ENCODE assay signal across 1 cellular context in the genomic region with DNA sequence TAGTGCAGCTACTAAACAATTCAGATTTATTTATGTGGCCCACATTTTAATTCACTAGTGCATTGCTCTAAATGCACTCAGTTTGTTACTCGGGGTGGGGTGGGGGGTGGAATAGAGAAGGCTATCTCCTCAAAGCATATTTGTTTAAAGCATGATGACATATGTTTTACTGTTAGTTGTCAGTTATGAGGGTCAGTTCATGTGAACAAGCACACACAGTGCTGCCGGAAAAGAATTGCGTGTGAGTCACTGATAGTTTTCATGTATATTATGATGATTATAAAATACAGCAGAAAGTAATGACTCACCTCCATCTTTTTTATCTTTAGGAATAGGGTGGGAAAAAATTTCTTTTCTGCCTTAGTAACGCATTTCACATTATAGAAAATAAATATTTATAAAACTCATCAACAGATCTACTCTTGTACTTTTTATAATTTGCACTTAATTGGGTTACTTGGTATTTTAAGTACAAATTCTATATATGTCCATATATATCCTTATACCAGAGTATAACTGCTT.
TF ChIP-seq lines count a peak whose summit lies in the region.

No MANE protein-coding gene starts in this region.

TF ChIP-seq in K562, 482 proteins besides CTCF, POLR2A, EP300 and RAD21 (continued from another document and continues in another):
- TF ChIP-seq STAT5B (CRISPR knock-in tag; IDR thresholded peaks at IDR 0.05) (no peak), ZSCAN29 (IDR thresholded peaks at IDR 0.05) (no peak), MYNN (IDR thresholded peaks at IDR 0.05) (no peak), MYNN (CRISPR knock-in tag; IDR thresholded peaks at IDR 0.05) (no peak), MAFF (IDR thresholded peaks at IDR 0.05; ENCODE audit: low read length) (0 out of 2 replicates have a peak, but pooled peaks have one; percentile 27), HMG20A (CRISPR knock-in tag; conservative IDR thresholded peaks at IDR 0.05) (no peak), ZNF408 (CRISPR knock-in tag; IDR thresholded peaks at IDR 0.05; ENCODE audit: low read depth) (no peak), NFE2 (IDR thresholded peaks at IDR 0.05; ENCODE audit: low read depth) (peak; percentile 63), XRCC4 (IDR thresholded peaks at IDR 0.05; ENCODE audit: extremely low read depth, insufficient read depth, insufficient read length) (no peak), HDAC2 (IDR thresholded peaks at IDR 0.05) (peak; percentile 59; the same call in 1 of the 2 replicates), SREBF2 (CRISPR knock-in tag; IDR thresholded peaks at IDR 0.05) (no peak), KDM2B (CRISPR knock-in tag; IDR thresholded peaks at IDR 0.05) (no peak), NUFIP1 (IDR thresholded peaks at IDR 0.05; ENCODE audit: partially characterized antibody) (no peak), WHSC1 (IDR thresholded peaks at IDR 0.05; ENCODE audit: low read length) (no peak), FOSL1 (tag; conservative IDR thresholded peaks at IDR 0.05) (peak; percentile 98), L3MBTL2 (IDR thresholded peaks at IDR 0.05) (no peak), MAFK (IDR thresholded peaks at IDR 0.05; ENCODE audit: low read length) (peak; percentile 44; the same call in 1 of the 2 replicates), HDAC1 (IDR thresholded peaks at IDR 0.05) (no peak; a peak in 1 of 4 replicates), NR2C1 (IDR thresholded peaks at IDR 0.05) (peak; percentile 34), NR2C1 (tag; IDR thresholded peaks at IDR 0.05) (peak; percentile 39; the same call in 1 of the 2 replicates)
- TF ChIP-seq, protein P1, sequence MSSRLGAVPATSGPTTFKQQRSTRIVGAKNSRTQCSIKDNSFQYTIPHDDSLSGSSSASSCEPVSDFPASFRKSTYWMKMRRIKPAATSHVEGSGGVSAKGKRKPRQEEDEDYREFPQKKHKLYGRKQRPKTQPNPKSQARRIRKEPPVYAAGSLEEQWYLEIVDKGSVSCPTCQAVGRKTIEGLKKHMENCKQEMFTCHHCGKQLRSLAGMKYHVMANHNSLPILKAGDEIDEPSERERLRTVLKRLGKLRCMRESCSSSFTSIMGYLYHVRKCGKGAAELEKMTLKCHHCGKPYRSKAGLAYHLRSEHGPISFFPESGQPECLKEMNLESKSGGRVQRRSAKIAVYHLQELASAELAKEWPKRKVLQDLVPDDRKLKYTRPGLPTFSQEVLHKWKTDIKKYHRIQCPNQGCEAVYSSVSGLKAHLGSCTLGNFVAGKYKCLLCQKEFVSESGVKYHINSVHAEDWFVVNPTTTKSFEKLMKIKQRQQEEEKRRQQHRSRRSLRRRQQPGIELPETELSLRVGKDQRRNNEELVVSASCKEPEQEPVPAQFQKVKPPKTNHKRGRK (tag; IDR thresholded peaks at IDR 0.05) = no peak
- TF ChIP-seq, protein P2, sequence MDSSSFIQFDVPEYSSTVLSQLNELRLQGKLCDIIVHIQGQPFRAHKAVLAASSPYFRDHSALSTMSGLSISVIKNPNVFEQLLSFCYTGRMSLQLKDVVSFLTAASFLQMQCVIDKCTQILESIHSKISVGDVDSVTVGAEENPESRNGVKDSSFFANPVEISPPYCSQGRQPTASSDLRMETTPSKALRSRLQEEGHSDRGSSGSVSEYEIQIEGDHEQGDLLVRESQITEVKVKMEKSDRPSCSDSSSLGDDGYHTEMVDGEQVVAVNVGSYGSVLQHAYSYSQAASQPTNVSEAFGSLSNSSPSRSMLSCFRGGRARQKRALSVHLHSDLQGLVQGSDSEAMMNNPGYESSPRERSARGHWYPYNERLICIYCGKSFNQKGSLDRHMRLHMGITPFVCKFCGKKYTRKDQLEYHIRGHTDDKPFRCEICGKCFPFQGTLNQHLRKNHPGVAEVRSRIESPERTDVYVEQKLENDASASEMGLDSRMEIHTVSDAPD (CRISPR knock-in tag; IDR thresholded peaks at IDR 0.05) = no peak
- TF ChIP-seq, protein P3, sequence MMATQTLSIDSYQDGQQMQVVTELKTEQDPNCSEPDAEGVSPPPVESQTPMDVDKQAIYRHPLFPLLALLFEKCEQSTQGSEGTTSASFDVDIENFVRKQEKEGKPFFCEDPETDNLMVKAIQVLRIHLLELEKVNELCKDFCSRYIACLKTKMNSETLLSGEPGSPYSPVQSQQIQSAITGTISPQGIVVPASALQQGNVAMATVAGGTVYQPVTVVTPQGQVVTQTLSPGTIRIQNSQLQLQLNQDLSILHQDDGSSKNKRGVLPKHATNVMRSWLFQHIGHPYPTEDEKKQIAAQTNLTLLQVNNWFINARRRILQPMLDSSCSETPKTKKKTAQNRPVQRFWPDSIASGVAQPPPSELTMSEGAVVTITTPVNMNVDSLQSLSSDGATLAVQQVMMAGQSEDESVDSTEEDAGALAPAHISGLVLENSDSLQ (IDR thresholded peaks at IDR 0.05) = peak; percentile 94
- TF ChIP-seq, protein P4, sequence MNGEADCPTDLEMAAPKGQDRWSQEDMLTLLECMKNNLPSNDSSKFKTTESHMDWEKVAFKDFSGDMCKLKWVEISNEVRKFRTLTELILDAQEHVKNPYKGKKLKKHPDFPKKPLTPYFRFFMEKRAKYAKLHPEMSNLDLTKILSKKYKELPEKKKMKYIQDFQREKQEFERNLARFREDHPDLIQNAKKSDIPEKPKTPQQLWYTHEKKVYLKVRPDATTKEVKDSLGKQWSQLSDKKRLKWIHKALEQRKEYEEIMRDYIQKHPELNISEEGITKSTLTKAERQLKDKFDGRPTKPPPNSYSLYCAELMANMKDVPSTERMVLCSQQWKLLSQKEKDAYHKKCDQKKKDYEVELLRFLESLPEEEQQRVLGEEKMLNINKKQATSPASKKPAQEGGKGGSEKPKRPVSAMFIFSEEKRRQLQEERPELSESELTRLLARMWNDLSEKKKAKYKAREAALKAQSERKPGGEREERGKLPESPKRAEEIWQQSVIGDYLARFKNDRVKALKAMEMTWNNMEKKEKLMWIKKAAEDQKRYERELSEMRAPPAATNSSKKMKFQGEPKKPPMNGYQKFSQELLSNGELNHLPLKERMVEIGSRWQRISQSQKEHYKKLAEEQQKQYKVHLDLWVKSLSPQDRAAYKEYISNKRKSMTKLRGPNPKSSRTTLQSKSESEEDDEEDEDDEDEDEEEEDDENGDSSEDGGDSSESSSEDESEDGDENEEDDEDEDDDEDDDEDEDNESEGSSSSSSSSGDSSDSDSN (IDR thresholded peaks at IDR 0.05; ENCODE audit: borderline replicate concordance in 1 of 2, low read depth in 2 of 2, low read length in 2 of 2) = no peak
- TF ChIP-seq, protein P5, sequence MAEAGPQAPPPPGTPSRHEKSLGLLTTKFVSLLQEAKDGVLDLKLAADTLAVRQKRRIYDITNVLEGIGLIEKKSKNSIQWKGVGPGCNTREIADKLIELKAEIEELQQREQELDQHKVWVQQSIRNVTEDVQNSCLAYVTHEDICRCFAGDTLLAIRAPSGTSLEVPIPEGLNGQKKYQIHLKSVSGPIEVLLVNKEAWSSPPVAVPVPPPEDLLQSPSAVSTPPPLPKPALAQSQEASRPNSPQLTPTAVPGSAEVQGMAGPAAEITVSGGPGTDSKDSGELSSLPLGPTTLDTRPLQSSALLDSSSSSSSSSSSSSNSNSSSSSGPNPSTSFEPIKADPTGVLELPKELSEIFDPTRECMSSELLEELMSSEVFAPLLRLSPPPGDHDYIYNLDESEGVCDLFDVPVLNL (CRISPR knock-in tag; IDR thresholded peaks at IDR 0.05; ENCODE audit: low read depth) = no peak
- TF ChIP-seq, protein P6, sequence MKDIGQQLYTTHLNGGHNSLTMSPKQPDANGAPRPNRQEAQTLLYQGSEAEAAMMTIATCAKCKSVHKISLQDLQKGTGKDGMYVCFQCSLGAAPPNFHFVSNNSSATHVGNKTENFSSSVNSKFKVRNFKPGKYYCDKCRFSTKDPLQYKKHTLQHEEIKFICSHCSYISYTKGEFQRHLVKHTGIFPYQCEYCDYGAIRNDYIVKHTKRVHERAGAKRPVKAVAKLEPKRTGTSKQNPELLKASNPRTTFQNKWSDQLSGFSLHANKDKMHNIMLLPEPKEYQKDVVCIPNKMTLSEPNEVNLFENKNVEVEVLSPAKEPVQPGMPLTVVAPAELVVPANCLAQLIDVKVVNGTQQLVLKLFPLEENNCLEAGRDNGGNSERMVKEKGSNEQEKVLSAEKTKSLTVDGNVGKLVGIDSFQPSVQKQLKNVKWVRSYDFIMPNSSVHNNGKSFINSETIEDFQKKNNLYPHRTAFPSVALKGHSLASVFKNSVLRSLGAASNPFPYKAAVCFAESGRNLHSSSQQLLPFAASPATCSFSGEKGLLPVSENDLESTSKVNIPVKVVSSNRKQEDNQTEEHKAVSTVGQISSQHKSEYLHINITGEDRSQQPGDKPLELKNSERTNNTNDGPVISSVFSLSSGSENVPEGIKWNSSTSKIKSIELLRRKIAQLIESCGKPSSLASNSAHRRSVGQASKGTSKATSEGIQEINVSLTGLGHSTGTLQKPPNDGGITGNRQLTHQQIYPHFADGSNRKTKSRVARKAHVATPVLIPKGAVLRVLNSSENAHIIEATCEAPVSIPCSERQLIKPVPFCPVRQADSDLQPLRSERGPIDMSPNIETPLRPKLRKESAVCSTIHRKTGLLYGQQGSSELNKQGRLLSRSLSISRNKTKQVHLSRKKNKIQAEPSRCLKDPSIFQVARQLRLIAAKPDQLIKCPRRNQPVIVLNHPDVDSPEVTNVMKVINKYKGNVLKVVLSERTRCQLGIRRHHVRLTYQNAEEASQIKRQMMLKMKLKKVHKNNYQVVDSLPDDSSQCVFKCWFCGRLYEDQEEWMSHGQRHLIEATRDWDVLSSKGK (CRISPR knock-in tag; IDR thresholded peaks at IDR 0.05) = no peak
- TF ChIP-seq, protein P7, sequence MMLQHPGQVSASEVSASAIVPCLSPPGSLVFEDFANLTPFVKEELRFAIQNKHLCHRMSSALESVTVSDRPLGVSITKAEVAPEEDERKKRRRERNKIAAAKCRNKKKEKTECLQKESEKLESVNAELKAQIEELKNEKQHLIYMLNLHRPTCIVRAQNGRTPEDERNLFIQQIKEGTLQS (IDR thresholded peaks at IDR 0.05) = peak; percentile 98
- TF ChIP-seq, protein P7 (CRISPR knock-in tag; conservative IDR thresholded peaks at IDR 0.05) = peak; percentile 36; the same call in 1 of the 2 replicates
- TF ChIP-seq, protein P8, sequence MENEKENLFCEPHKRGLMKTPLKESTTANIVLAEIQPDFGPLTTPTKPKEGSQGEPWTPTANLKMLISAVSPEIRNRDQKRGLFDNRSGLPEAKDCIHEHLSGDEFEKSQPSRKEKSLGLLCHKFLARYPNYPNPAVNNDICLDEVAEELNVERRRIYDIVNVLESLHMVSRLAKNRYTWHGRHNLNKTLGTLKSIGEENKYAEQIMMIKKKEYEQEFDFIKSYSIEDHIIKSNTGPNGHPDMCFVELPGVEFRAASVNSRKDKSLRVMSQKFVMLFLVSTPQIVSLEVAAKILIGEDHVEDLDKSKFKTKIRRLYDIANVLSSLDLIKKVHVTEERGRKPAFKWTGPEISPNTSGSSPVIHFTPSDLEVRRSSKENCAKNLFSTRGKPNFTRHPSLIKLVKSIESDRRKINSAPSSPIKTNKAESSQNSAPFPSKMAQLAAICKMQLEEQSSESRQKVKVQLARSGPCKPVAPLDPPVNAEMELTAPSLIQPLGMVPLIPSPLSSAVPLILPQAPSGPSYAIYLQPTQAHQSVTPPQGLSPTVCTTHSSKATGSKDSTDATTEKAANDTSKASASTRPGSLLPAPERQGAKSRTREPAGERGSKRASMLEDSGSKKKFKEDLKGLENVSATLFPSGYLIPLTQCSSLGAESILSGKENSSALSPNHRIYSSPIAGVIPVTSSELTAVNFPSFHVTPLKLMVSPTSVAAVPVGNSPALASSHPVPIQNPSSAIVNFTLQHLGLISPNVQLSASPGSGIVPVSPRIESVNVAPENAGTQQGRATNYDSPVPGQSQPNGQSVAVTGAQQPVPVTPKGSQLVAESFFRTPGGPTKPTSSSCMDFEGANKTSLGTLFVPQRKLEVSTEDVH (IDR thresholded peaks at IDR 0.05; ENCODE audit: low read depth, partially characterized antibody) = no peak
- TF ChIP-seq, protein P9, sequence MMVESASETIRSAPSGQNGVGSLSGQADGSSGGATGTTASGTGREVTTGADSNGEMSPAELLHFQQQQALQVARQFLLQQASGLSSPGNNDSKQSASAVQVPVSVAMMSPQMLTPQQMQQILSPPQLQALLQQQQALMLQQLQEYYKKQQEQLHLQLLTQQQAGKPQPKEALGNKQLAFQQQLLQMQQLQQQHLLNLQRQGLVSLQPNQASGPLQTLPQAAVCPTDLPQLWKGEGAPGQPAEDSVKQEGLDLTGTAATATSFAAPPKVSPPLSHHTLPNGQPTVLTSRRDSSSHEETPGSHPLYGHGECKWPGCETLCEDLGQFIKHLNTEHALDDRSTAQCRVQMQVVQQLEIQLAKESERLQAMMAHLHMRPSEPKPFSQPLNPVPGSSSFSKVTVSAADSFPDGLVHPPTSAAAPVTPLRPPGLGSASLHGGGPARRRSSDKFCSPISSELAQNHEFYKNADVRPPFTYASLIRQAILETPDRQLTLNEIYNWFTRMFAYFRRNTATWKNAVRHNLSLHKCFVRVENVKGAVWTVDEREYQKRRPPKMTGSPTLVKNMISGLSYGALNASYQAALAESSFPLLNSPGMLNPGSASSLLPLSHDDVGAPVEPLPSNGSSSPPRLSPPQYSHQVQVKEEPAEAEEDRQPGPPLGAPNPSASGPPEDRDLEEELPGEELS (CRISPR knock-in tag; IDR thresholded peaks at IDR 0.05; ENCODE audit: borderline replicate concordance) = no peak
